In genomic region chr1:39406533-39407478, GRCh38 we compare ENCODE assay signal across 9 cellular contexts.
DNase-seq lines count a peak whose midpoint lies in the region; ATAC-seq and TF ChIP-seq lines count a peak whose summit lies in the region.
"Had no signal": no experiment of that assay in that cellular context is flagged by ENCODE, and none has a peak within 500 bp of the region (broad histone marks: within the 10 kb centered on the region; RNA-seq: fewer than 3 reads in every experiment).

No MANE protein-coding gene starts in this region.

- H3K9me3 ChIP-seq in HUES64 (ENCODE audit: insufficient read depth, low read depth, low read length) (no peaks in the 10 kb centered on the region), right cardiac atrium (ENCODE audit: control insufficient read depth, low read length) (no peaks in the 10 kb centered on the region), spleen (no peaks in the 10 kb centered on the region)

- H3K9ac ChIP-seq in HUES64 (ENCODE audit: low read depth, low read length): no peak overlapping the region; the same call in 1 of the 2 replicates

- H3K4me3 Mint-ChIP-seq in activated CD8-positive, alpha-beta T cell treated with anti-CD3 and anti-CD28 coated beads, Interleukin-2, amount 10 ng/mL, durations not matched to agents 7 days and 5 days: peak overlapping the region; percentile 84

- no peak overlapping the region for H3K27ac Mint-ChIP-seq in activated CD8-positive, alpha-beta T cell treated with anti-CD3 and anti-CD28 coated beads, Interleukin-2, amount 10 ng/mL, durations not matched to agents 7 days and 5 days

- POLR2A ChIA-PET in activated CD8-positive, alpha-beta T cell treated with anti-CD3 and anti-CD28 coated beads, Interleukin-2, amount 10 ng/mL, durations not matched to agents 7 days and 5 days (lab: Charles Lee): no interaction called here

- H3K36me3 Mint-ChIP-seq in activated CD8-positive, alpha-beta T cell treated with anti-CD3 and anti-CD28 coated beads, Interleukin-2, amount 10 ng/mL, durations not matched to agents 7 days and 5 days (ENCODE audit: low read depth): peaks cover 30% of the 10 kb centered on the region

- 87% methylated on average over 7 of the region's 7 CpGs for WGBS in HUES64
- 61% methylated on average over 7 of the region's 7 CpGs for WGBS in right cardiac atrium
- 61 to 77% (median 73%) methylated on average over 7 of the region's 7 CpGs for WGBS in spleen, 5 donors

- intact Hi-C loops in right cardiac atrium (cut with DNase I) (no loop called here), spleen (cut with DNase I; ENCODE audit: low total_unique reads) (no loop called here)

- no peak for TF ChIP-seq CTCF in spleen (IDR thresholded peaks at IDR 0.05 in 8 of 11, conservative IDR thresholded peaks at IDR 0.05 in 3 of 11)

- H3K4me1 Mint-ChIP-seq in activated CD8-positive, alpha-beta T cell treated with anti-CD3 and anti-CD28 coated beads, Interleukin-2, amount 10 ng/mL, durations not matched to agents 7 days and 5 days (ENCODE audit: low read depth): peaks cover 47% of the 10 kb centered on the region

- CTCF ChIA-PET in activated CD8-positive, alpha-beta T cell treated with anti-CD3 and anti-CD28 coated beads, Interleukin-2, amount 10 ng/mL, durations not matched to agents 7 days and 5 days (lab: Charles Lee): interaction anchor here (1.5 to 5.2 kb wide), 3 partner anchors 9 to 308 kb away, joined by 3 to 66 read pairs (median 7); no protein-coding TSS in a partner anchor

- H3K4me3 ChIP-seq in HUES64 (ENCODE audit: low read length): no peak overlapping the region
- no peak overlapping the region for H3K4me3 ChIP-seq in right cardiac atrium (ENCODE audit: low read length)
- peak overlapping the region in 1 of 8 donors; percentile 84 for H3K4me3 ChIP-seq in spleen

- no peaks in the 10 kb centered on the region for H3K27me3 Mint-ChIP-seq in activated CD8-positive, alpha-beta T cell treated with anti-CD3 and anti-CD28 coated beads, Interleukin-2, amount 10 ng/mL, durations not matched to agents 7 days and 5 days (ENCODE audit: low read depth)

- H3K27ac ChIP-seq in HUES64 (ENCODE audit: low read depth, low read length) (0 out of 2 replicates have a peak overlapping the region, but pooled peaks have one; percentile 28), right cardiac atrium (ENCODE audit: low read length) (peak overlapping the region; percentile 61), spleen (peak overlapping the region in 5 of 8 donors; percentile 12 to 94 (median 90))

- H3K36me3 ChIP-seq in HUES64 (ENCODE audit: insufficient read depth, low read length) (peaks cover 15% of the 10 kb centered on the region), spleen (peaks cover 0 to 11% (median 0%) of the 10 kb centered on the region in 6 donors)

- ATAC-seq in activated CD8-positive, alpha-beta T cell treated with anti-CD3 and anti-CD28 coated beads, Interleukin-2, amount 10 ng/mL, durations not matched to agents 7 days and 5 days: no peak
- ATAC-seq in right cardiac atrium: no peak

- DNase-seq in activated CD8-positive, alpha-beta T cell treated with anti-CD3 and anti-CD28 coated beads, Interleukin-2, amount 10 ng/mL, durations not matched to agents 7 days and 5 days: no peak
- DNase-seq in right cardiac atrium: no peak
- DNase-seq in spleen: no peak
- DNase-seq in NCI-H2107 (lab: John Stamatoyannopoulos, UW): no peak
- no peak for DNase-seq in RKO (ENCODE audit: low spot score)
- no peak for DNase-seq in LoVo (ENCODE audit: low spot score)
- no peak for DNase-seq in GDM1 (lab: John Stamatoyannopoulos, UW)
- DNase-seq: head of caudate nucleus had no signal

- H3K9me3 Mint-ChIP-seq in activated CD8-positive, alpha-beta T cell treated with anti-CD3 and anti-CD28 coated beads, Interleukin-2, amount 10 ng/mL, durations not matched to agents 7 days and 5 days (ENCODE audit: insufficient read depth): no peaks in the 10 kb centered on the region

- H3K4me1 ChIP-seq in HUES64 (ENCODE audit: insufficient read depth, low read length) (peaks cover 39% of the 10 kb centered on the region), right cardiac atrium (ENCODE audit: control insufficient read depth, insufficient read depth, low read length) (peaks cover 8% of the 10 kb centered on the region), spleen (peaks cover 30 to 96% (median 69%) of the 10 kb centered on the region in 6 donors)

- H3K27me3 ChIP-seq in HUES64 (ENCODE audit: insufficient read depth, low read length) (no peaks in the 10 kb centered on the region), right cardiac atrium (ENCODE audit: control insufficient read depth, insufficient read depth) (no peaks in the 10 kb centered on the region), spleen (replicated peaks in 1 of 7) (no peaks in the 10 kb centered on the region)

- no peak for TF ChIP-seq POLR2A in spleen (IDR thresholded peaks at IDR 0.05)

Comparison
In these comparisons a context has a peak if more than half of its experiments do, and no peak if none do; other contexts are left out.
1. H3K27ac ChIP-seq: peak in every context shown above with its lines; median percentile 90 in spleen; 61 in right cardiac atrium; 28 in HUES64.